1 cellular context compared by ENCODE assay signal in the genomic region with DNA sequence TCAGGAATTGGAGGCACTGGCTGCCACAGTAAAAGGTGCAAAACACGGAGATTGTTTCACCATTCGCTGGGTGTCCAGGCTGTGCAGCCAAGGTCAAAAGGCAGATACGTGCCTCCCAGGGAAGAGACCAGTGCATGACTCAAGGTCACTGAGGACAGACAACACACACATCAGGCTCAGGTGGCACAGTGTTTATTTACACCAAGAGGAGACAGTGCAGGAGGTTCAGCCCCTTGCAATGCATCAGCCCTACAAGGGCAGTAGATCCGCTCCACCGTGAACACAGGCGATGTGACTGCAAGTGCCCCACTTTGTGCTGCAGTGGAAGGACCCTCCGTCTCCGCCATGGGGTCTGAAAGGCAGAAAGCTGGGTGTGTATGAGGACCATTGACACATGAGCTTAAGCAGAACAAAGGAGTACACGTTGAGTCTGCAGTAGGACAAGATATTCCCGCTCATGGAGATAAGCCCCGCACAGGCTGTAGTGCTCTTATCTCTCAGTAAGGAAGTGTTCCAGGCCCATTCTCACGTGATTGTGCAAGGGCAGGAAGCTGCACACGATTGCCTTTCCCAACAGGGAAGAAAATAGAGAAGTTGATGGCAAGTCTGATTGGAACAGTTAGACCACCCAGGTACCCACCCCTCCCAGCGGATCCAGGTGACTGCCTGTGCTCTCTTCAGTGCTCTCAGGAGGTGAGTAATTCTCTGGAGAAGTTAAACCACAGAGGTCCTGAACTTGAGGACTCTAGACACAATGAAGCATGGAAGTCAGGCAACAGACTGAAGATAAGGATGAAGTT.
A peak's percentile ranks its signal among the peaks of the same experiment; 100 is the strongest.
TF ChIP-seq lines count a peak whose summit lies in the region.

No MANE protein-coding gene starts in this region.

TF ChIP-seq in HepG2, 621 proteins besides CTCF, POLR2A, EP300 and RAD21 (continued from another document and continues in another):
- TF ChIP-seq, protein P1, sequence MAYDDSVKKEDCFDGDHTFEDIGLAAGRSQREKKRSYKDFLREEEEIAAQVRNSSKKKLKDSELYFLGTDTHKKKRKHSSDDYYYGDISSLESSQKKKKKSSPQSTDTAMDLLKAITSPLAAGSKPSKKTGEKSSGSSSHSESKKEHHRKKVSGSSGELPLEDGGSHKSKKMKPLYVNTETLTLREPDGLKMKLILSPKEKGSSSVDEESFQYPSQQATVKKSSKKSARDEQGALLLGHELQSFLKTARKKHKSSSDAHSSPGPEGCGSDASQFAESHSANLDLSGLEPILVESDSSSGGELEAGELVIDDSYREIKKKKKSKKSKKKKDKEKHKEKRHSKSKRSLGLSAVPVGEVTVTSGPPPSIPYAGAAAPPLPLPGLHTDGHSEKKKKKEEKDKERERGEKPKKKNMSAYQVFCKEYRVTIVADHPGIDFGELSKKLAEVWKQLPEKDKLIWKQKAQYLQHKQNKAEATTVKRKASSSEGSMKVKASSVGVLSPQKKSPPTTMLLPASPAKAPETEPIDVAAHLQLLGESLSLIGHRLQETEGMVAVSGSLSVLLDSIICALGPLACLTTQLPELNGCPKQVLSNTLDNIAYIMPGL (CRISPR knock-in tag; IDR thresholded peaks at IDR 0.05; ENCODE audit: borderline replicate concordance in 1 of 2, low read depth in 1 of 2): peak in 1 of 2 experiments; percentile 60; a peak in 1 of 4 replicates
- TF ChIP-seq ZBTB38 (CRISPR knock-in tag; IDR thresholded peaks at IDR 0.05) (peak; percentile 74), YEATS4 (CRISPR knock-in tag; IDR thresholded peaks at IDR 0.05; ENCODE audit: borderline replicate concordance) (no peak; the same call in 1 of the 2 replicates), KDM3A (CRISPR knock-in tag; IDR thresholded peaks at IDR 0.05; ENCODE audit: low read depth) (0 out of 2 replicates have a peak, but pooled peaks have one; percentile 34), KMT2A (CRISPR knock-in tag; IDR thresholded peaks at IDR 0.05) (no peak), SIN3A (IDR thresholded peaks at IDR 0.05; ENCODE audit: borderline replicate concordance, low read depth, low read length) (no peak; the same call in 1 of the 2 replicates), ZNF24 (IDR thresholded peaks at IDR 0.05) (no peak), ZNF350 (CRISPR knock-in tag; IDR thresholded peaks at IDR 0.05; ENCODE audit: borderline replicate concordance, low read depth) (peak; percentile 90), HDAC2 (CRISPR knock-in tag; IDR thresholded peaks at IDR 0.05) (peak; percentile 95), BRCA1 (CRISPR knock-in tag; IDR thresholded peaks at IDR 0.05) (no peak), KAT2B (IDR thresholded peaks at IDR 0.05; ENCODE audit: borderline replicate concordance, low read depth, low read length) (no peak), ZMYM3 (CRISPR knock-in tag; IDR thresholded peaks at IDR 0.05) (peak; percentile 95), NFE2L2 (IDR thresholded peaks at IDR 0.05; ENCODE audit: low read length) (no peak), ZNF143 (CRISPR knock-in tag; IDR thresholded peaks at IDR 0.05) (no peak)
- TF ChIP-seq, protein P2, sequence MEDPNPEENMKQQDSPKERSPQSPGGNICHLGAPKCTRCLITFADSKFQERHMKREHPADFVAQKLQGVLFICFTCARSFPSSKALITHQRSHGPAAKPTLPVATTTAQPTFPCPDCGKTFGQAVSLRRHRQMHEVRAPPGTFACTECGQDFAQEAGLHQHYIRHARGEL (CRISPR knock-in tag; IDR thresholded peaks at IDR 0.05): no peak
- TF ChIP-seq, protein P3, sequence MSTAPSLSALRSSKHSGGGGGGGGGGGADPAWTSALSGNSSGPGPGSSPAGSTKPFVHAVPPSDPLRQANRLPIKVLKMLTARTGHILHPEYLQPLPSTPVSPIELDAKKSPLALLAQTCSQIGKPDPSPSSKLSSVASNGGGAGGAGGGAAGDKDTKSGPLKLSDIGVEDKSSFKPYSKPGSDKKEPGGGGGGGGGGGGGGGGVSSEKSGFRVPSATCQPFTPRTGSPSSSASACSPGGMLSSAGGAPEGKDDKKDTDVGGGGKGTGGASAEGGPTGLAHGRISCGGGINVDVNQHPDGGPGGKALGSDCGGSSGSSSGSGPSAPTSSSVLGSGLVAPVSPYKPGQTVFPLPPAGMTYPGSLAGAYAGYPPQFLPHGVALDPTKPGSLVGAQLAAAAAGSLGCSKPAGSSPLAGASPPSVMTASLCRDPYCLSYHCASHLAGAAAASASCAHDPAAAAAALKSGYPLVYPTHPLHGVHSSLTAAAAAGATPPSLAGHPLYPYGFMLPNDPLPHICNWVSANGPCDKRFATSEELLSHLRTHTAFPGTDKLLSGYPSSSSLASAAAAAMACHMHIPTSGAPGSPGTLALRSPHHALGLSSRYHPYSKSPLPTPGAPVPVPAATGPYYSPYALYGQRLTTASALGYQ (CRISPR knock-in tag; IDR thresholded peaks at IDR 0.05): no peak
- TF ChIP-seq, protein P4, sequence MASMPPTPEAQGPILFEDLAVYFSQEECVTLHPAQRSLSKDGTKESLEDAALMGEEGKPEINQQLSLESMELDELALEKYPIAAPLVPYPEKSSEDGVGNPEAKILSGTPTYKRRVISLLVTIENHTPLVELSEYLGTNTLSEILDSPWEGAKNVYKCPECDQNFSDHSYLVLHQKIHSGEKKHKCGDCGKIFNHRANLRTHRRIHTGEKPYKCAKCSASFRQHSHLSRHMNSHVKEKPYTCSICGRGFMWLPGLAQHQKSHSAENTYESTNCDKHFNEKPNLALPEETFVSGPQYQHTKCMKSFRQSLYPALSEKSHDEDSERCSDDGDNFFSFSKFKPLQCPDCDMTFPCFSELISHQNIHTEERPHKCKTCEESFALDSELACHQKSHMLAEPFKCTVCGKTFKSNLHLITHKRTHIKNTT (CRISPR knock-in tag; IDR thresholded peaks at IDR 0.05): no peak
- TF ChIP-seq, protein P5, sequence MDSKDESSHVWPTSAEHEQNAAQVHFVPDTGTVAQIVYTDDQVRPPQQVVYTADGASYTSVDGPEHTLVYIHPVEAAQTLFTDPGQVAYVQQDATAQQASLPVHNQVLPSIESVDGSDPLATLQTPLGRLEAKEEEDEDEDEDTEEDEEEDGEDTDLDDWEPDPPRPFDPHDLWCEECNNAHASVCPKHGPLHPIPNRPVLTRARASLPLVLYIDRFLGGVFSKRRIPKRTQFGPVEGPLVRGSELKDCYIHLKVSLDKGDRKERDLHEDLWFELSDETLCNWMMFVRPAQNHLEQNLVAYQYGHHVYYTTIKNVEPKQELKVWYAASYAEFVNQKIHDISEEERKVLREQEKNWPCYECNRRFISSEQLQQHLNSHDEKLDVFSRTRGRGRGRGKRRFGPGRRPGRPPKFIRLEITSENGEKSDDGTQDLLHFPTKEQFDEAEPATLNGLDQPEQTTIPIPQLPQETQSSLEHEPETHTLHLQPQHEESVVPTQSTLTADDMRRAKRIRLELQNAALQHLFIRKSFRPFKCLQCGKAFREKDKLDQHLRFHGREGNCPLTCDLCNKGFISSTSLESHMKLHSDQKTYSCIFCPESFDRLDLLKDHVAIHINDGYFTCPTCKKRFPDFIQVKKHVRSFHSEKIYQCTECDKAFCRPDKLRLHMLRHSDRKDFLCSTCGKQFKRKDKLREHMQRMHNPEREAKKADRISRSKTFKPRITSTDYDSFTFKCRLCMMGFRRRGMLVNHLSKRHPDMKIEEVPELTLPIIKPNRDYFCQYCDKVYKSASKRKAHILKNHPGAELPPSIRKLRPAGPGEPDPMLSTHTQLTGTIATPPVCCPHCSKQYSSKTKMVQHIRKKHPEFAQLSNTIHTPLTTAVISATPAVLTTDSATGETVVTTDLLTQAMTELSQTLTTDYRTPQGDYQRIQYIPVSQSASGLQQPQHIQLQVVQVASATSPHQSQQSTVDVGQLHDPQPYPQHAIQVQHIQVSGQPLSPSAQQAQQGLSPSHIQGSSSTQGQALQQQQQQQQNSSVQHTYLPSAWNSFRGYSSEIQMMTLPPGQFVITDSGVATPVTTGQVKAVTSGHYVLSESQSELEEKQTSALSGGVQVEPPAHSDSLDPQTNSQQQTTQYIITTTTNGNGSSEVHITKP (CRISPR knock-in tag; IDR thresholded peaks at IDR 0.05; ENCODE audit: low read depth): 0 out of 2 replicates have a peak, but pooled peaks have one; percentile 49
- TF ChIP-seq, protein P6, sequence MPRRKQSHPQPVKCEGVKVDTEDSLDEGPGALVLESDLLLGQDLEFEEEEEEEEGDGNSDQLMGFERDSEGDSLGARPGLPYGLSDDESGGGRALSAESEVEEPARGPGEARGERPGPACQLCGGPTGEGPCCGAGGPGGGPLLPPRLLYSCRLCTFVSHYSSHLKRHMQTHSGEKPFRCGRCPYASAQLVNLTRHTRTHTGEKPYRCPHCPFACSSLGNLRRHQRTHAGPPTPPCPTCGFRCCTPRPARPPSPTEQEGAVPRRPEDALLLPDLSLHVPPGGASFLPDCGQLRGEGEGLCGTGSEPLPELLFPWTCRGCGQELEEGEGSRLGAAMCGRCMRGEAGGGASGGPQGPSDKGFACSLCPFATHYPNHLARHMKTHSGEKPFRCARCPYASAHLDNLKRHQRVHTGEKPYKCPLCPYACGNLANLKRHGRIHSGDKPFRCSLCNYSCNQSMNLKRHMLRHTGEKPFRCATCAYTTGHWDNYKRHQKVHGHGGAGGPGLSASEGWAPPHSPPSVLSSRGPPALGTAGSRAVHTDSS (CRISPR knock-in tag; conservative IDR thresholded peaks at IDR 0.05): no peak
- TF ChIP-seq, protein P7, sequence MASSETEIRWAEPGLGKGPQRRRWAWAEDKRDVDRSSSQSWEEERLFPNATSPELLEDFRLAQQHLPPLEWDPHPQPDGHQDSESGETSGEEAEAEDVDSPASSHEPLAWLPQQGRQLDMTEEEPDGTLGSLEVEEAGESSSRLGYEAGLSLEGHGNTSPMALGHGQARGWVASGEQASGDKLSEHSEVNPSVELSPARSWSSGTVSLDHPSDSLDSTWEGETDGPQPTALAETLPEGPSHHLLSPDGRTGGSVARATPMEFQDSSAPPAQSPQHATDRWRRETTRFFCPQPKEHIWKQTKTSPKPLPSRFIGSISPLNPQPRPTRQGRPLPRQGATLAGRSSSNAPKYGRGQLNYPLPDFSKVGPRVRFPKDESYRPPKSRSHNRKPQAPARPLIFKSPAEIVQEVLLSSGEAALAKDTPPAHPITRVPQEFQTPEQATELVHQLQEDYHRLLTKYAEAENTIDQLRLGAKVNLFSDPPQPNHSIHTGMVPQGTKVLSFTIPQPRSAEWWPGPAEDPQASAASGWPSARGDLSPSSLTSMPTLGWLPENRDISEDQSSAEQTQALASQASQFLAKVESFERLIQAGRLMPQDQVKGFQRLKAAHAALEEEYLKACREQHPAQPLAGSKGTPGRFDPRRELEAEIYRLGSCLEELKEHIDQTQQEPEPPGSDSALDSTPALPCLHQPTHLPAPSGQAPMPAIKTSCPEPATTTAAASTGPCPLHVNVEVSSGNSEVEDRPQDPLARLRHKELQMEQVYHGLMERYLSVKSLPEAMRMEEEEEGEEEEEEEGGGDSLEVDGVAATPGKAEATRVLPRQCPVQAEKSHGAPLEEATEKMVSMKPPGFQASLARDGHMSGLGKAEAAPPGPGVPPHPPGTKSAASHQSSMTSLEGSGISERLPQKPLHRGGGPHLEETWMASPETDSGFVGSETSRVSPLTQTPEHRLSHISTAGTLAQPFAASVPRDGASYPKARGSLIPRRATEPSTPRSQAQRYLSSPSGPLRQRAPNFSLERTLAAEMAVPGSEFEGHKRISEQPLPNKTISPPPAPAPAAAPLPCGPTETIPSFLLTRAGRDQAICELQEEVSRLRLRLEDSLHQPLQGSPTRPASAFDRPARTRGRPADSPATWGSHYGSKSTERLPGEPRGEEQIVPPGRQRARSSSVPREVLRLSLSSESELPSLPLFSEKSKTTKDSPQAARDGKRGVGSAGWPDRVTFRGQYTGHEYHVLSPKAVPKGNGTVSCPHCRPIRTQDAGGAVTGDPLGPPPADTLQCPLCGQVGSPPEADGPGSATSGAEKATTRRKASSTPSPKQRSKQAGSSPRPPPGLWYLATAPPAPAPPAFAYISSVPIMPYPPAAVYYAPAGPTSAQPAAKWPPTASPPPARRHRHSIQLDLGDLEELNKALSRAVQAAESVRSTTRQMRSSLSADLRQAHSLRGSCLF (CRISPR knock-in tag; IDR thresholded peaks at IDR 0.05; ENCODE audit: borderline replicate concordance): no peak
- TF ChIP-seq, protein P8, sequence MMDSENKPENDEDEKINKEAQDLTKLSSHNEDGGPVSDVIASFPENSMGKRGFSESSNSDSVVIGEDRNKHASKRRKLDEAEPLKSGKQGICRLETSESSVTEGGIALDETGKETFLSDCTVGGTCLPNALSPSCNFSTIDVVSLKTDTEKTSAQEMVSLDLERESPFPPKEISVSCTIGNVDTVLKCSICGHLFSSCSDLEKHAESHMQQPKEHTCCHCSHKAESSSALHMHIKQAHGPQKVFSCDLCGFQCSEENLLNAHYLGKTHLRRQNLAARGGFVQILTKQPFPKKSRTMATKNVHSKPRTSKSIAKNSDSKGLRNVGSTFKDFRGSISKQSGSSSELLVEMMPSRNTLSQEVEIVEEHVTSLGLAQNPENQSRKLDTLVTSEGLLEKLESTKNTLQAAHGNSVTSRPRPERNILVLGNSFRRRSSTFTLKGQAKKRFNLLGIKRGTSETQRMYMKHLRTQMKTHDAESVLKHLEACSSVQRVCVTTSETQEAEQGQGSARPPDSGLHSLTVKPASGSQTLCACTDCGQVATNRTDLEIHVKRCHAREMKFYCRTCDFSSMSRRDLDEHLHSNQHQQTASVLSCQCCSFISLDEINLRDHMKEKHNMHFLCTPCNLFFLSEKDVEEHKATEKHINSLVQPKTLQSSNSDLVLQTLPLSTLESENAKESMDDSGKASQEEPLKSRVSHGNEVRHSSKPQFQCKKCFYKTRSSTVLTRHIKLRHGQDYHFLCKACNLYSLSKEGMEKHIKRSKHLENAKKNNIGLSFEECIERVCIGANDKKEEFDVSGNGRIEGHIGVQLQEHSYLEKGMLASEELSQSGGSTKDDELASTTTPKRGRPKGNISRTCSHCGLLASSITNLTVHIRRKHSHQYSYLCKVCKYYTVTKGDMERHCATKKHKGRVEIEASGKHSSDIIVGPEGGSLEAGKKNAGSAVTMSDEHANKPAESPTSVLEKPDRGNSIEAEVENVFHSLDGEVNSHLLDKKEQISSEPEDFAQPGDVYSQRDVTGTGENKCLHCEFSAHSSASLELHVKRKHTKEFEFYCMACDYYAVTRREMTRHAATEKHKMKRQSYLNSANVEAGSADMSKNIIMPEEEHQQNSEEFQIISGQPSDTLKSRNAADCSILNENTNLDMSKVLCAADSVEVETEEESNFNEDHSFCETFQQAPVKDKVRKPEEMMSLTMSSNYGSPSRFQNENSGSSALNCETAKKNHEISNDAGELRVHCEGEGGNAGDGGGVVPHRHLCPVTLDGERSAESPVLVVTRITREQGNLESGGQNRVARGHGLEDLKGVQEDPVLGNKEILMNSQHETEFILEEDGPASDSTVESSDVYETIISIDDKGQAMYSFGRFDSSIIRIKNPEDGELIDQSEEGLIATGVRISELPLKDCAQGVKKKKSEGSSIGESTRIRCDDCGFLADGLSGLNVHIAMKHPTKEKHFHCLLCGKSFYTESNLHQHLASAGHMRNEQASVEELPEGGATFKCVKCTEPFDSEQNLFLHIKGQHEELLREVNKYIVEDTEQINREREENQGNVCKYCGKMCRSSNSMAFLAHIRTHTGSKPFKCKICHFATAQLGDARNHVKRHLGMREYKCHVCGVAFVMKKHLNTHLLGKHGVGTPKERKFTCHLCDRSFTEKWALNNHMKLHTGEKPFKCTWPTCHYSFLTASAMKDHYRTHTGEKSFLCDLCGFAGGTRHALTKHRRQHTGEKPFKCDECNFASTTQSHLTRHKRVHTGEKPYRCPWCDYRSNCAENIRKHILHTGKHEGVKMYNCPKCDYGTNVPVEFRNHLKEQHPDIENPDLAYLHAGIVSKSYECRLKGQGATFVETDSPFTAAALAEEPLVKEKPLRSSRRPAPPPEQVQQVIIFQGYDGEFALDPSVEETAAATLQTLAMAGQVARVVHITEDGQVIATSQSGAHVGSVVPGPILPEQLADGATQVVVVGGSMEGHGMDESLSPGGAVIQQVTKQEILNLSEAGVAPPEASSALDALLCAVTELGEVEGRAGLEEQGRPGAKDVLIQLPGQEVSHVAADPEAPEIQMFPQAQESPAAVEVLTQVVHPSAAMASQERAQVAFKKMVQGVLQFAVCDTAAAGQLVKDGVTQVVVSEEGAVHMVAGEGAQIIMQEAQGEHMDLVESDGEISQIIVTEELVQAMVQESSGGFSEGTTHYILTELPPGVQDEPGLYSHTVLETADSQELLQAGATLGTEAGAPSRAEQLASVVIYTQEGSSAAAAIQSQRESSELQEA (CRISPR knock-in tag; IDR thresholded peaks at IDR 0.05; ENCODE audit: not compliant biosample characterization): no peak
